ENCODE assay signal across 17 cellular contexts in the genomic region with DNA sequence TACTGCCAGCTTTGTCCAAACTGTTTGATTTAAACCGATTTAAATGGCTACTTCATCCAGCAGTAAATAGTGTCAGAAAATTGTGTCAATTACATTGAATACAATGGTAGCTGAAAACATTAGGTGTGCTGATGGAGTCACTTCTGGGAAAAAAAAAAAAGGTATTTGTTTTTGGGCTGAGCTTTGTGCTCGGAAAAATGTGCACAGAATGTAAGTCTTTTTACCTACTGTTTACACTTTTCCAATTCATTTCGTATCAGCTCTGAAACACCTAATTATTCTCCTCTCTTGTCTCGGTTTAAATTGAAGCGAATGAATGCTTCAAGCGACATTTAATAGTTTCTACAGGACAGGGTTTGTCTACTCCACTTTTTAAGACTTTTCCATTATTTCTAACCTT.
"Had no signal": no experiment of that assay in that cellular context is flagged by ENCODE, and none has a peak within 500 bp of the region (broad histone marks: within the 10 kb centered on the region; RNA-seq: fewer than 3 reads in every experiment).

No MANE protein-coding gene starts in this region.

- H3K9me3 ChIP-seq: breast epithelium, tibial artery had no signal

- ATAC-seq: foreskin keratinocyte; natural killer cell treated with Interleukin-12 subunit alpha and Interleukin-12 subunit beta and Interleukin-15 and Interleukin-18, amount 100 ng/mL, for 72 hours; stimulated activated naive B cell treated with anti-CD40 and anti-IgM and Interleukin-4, amounts not matched to agents 10 μg/mL and 1 μg/mL and 100 μg/mL, for 72 hours had no signal

- H3K27ac Mint-ChIP-seq: activated naive CD4-positive, alpha-beta T cell treated with anti-CD3 and anti-CD28 coated beads, Interleukin-2, amount 50 U/mL, for 24 hours; mesothelial cell of epicardium; natural killer cell treated with Interleukin-12 subunit alpha and Interleukin-12 subunit beta and Interleukin-15 and Interleukin-18, amount 100 ng/mL, for 72 hours; stimulated activated naive B cell treated with anti-CD40 and anti-IgM and Interleukin-4, amounts not matched to agents 10 μg/mL and 1 μg/mL and 100 μg/mL, for 72 hours had no signal

- H3K4me3 ChIP-seq: breast epithelium, coronary artery, lung, spleen, tibial artery had no signal

- H3K4me3 Mint-ChIP-seq: activated naive CD4-positive, alpha-beta T cell treated with anti-CD3 and anti-CD28 coated beads, Interleukin-2, amount 50 U/mL, for 24 hours; mesothelial cell of epicardium; natural killer cell treated with Interleukin-12 subunit alpha and Interleukin-12 subunit beta and Interleukin-15 and Interleukin-18, amount 100 ng/mL, for 72 hours; stimulated activated naive B cell treated with anti-CD40 and anti-IgM and Interleukin-4, amounts not matched to agents 10 μg/mL and 1 μg/mL and 100 μg/mL, for 72 hours had no signal

- H3K27me3 Mint-ChIP-seq: activated naive CD4-positive, alpha-beta T cell treated with anti-CD3 and anti-CD28 coated beads, Interleukin-2, amount 50 U/mL, for 24 hours; natural killer cell treated with Interleukin-12 subunit alpha and Interleukin-12 subunit beta and Interleukin-15 and Interleukin-18, amount 100 ng/mL, for 72 hours; stimulated activated naive B cell treated with anti-CD40 and anti-IgM and Interleukin-4, amounts not matched to agents 10 μg/mL and 1 μg/mL and 100 μg/mL, for 72 hours had no signal

- DNase-seq: activated CD4-positive, alpha-beta T cell treated with anti-CD3 and anti-CD28 coated beads for 1 hour; activated CD8-positive, alpha-beta memory T cell treated with anti-CD3 and anti-CD28 coated beads for 24 hours; activated CD8-positive, alpha-beta memory T cell treated with anti-CD3 and anti-CD28 coated beads, Interleukin-2, amount 50 U/mL, for 48 hours; activated gamma-delta T cell; foreskin keratinocyte; head of caudate nucleus; spleen; stimulated activated naive B cell treated with anti-CD40 and anti-IgM and Interleukin-4, amounts not matched to agents 10 μg/mL and 1 μg/mL and 100 μg/mL, for 72 hours; tibial artery; WERI-Rb-1 had no signal

- H3K27ac ChIP-seq: breast epithelium, coronary artery, foreskin keratinocyte, parathyroid adenoma, spleen, tibial artery, WERI-Rb-1 had no signal

- H3K4me1 ChIP-seq: breast epithelium, foreskin keratinocyte, parathyroid adenoma, spleen had no signal

- H3K36me3 ChIP-seq: breast epithelium, spleen had no signal

- H3K4me1 Mint-ChIP-seq: activated naive CD4-positive, alpha-beta T cell treated with anti-CD3 and anti-CD28 coated beads, Interleukin-2, amount 50 U/mL, for 24 hours; stimulated activated naive B cell treated with anti-CD40 and anti-IgM and Interleukin-4, amounts not matched to agents 10 μg/mL and 1 μg/mL and 100 μg/mL, for 72 hours had no signal

- H3K27me3 ChIP-seq: breast epithelium, foreskin keratinocyte, spleen, tibial artery had no signal

- H3K36me3 Mint-ChIP-seq: activated naive CD4-positive, alpha-beta T cell treated with anti-CD3 and anti-CD28 coated beads, Interleukin-2, amount 50 U/mL, for 24 hours; natural killer cell treated with Interleukin-12 subunit alpha and Interleukin-12 subunit beta and Interleukin-15 and Interleukin-18, amount 100 ng/mL, for 72 hours; stimulated activated naive B cell treated with anti-CD40 and anti-IgM and Interleukin-4, amounts not matched to agents 10 μg/mL and 1 μg/mL and 100 μg/mL, for 72 hours had no signal
